ENCODE assay signal across 20 cellular contexts in genomic region chr6:41156771-41157170, GRCh38. TPM values are rescaled to one million over a fixed set of nuclear protein-coding genes. Genes with fewer than 3 reads are reported as not detected.
"Had no signal": no experiment of that assay in that cellular context is flagged by ENCODE, and none has a peak within 500 bp of the region (broad histone marks: within the 10 kb centered on the region; RNA-seq: fewer than 3 reads in every experiment).

No MANE protein-coding gene starts in this region.

- H3K4me3 ChIP-seq: MG63, SJCRH30 had no signal

- H3K36me3 ChIP-seq: MG63, SJCRH30 had no signal

- H3K27me3 ChIP-seq: MG63, SJCRH30 had no signal

- ATAC-seq: Panc1 had no signal

- H3K27ac ChIP-seq: RWPE1, SJCRH30 had no signal

- H3K9me3 ChIP-seq: MG63, SJCRH30 had no signal

- DNase-seq: Karpas-422, KG1, MG63, NCI-H1092 treated with DMSO at 0.1 percent for 48 hours, NCI-H1436, NCI-H187, NCI-H2029, NCI-H2081 treated with DMSO at 0.1 percent for 48 hours, NCI-H2171, NCI-H226, NCI-H446, NCI-H510A, NCI-H524 treated with DMSO at 0.1 percent for 48 hours, NCI-H69, NCI-H774, SHP77 treated with DMSO at 0.1 percent for 48 hours, SJCRH30 had no signal

RNA-seq across cellular contexts. Expression of gene TREML1, which starts 2.6 kb away (rescaled TPM):
- total RNA-seq: HT-29, SJCRH30 had no signal

RNA-seq across cellular contexts. Expression of gene TREM2, which starts 6.1 kb away (rescaled TPM):
- total RNA-seq: HT-29 had no signal
